ENCODE assay signal across 1 cellular context in the genomic region with DNA sequence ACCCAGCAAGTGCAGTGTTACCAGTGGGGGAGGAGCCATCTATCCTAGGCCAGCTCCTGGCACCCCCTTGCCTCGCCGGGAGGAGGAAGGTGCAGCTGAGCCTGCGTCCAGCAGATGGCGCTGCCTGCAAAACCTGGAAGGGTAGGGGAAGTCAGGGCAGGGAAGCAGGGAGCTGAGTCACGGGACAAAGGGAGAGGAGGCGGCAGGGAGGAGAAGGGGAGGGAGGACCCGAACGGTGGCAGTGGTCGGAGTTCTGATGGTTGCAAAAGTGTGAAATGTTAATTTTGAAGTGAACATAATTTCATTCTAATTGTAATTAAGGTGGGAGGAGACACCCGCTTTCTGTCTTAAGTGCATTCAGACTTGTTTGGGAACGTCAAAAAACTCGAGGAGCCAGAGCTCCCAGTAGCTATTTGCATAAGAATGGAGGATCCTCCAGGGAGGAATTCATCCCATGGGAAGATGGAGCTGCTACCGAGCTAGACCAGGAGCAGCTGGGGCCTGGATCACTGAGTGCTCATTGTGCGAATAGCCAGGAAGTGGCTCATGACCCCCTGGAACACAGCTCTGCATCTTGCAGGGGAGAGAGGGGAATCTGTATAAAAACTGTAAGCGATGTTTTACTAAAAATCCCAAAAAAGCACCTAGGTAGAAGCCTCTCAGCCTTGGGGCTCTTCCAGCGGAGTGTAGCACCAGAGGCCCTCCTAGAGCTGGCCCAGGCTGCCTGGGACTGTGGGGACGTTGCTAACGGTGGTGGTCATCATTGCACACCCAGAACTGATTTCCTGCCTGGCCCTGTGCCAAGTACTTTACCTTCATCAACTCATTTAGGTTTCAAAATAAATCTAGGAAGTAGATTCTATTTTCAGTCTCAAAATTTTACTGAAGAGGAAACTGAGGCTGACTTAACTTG.
TF ChIP-seq lines count a peak whose summit lies in the region.

No MANE protein-coding gene starts in this region.

TF ChIP-seq in K562, 482 proteins besides CTCF, POLR2A, EP300 and RAD21 (continued from another document):
- TF ChIP-seq, protein P1, sequence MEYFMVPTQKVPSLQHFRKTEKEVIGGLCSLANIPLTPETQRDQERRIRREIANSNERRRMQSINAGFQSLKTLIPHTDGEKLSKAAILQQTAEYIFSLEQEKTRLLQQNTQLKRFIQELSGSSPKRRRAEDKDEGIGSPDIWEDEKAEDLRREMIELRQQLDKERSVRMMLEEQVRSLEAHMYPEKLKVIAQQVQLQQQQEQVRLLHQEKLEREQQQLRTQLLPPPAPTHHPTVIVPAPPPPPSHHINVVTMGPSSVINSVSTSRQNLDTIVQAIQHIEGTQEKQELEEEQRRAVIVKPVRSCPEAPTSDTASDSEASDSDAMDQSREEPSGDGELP (CRISPR knock-in tag; IDR thresholded peaks at IDR 0.05; ENCODE audit: borderline replicate concordance), result peak; percentile 44; the same call in 1 of the 2 replicates
- TF ChIP-seq SMC3 (conservative IDR thresholded peaks at IDR 0.05; ENCODE audit: insufficient read depth, low read depth, low read length), result peak; percentile 59; the same call in 1 of the 2 replicates
- TF ChIP-seq BHLHE40 (IDR thresholded peaks at IDR 0.05; ENCODE audit: low read length), result peak; percentile 93
- TF ChIP-seq SPI1 (IDR thresholded peaks at IDR 0.05; ENCODE audit: borderline replicate concordance, low read depth, low read length), result peak; percentile 60; the same call in 1 of the 2 replicates
- TF ChIP-seq SUPT5H (IDR thresholded peaks at IDR 0.05), result no peak
- peak; percentile 44; the same call in 1 of the 2 replicates for TF ChIP-seq ARID2 (IDR thresholded peaks at IDR 0.05)
- peak; percentile 52; the same call in 1 of the 2 replicates for TF ChIP-seq CC2D1A (IDR thresholded peaks at IDR 0.05)
- peak; percentile 71 for TF ChIP-seq EGR1 (conservative IDR thresholded peaks at IDR 0.05)
- peak; percentile 89 for TF ChIP-seq NFIC (IDR thresholded peaks at IDR 0.05)
- peak; percentile 52 for TF ChIP-seq MAFK (IDR thresholded peaks at IDR 0.05; ENCODE audit: low read length)
- peak; percentile 82; the same call in 1 of the 2 replicates for TF ChIP-seq XRCC5 (IDR thresholded peaks at IDR 0.05; ENCODE audit: low read depth, low read length)
- peak; percentile 79 for TF ChIP-seq TOE1 (IDR thresholded peaks at IDR 0.05; ENCODE audit: borderline replicate concordance)
- no peak for TF ChIP-seq TOE1 (CRISPR knock-in tag; IDR thresholded peaks at IDR 0.05; ENCODE audit: borderline replicate concordance, low read depth)
- peak; percentile 76 for TF ChIP-seq ZNF316 (IDR thresholded peaks at IDR 0.05)
- TF ChIP-seq SOX6 (IDR thresholded peaks at IDR 0.05), result peak; percentile 34; the same call in 1 of the 2 replicates
- TF ChIP-seq, protein P2, sequence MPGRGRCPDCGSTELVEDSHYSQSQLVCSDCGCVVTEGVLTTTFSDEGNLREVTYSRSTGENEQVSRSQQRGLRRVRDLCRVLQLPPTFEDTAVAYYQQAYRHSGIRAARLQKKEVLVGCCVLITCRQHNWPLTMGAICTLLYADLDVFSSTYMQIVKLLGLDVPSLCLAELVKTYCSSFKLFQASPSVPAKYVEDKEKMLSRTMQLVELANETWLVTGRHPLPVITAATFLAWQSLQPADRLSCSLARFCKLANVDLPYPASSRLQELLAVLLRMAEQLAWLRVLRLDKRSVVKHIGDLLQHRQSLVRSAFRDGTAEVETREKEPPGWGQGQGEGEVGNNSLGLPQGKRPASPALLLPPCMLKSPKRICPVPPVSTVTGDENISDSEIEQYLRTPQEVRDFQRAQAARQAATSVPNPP (IDR thresholded peaks at IDR 0.05; ENCODE audit: borderline replicate concordance, insufficient read depth, insufficient read length), result no peak
- TF ChIP-seq ELF1 (tag; IDR thresholded peaks at IDR 0.05), result peak; percentile 42; the same call in 1 of the 2 replicates
- TF ChIP-seq, protein P3, sequence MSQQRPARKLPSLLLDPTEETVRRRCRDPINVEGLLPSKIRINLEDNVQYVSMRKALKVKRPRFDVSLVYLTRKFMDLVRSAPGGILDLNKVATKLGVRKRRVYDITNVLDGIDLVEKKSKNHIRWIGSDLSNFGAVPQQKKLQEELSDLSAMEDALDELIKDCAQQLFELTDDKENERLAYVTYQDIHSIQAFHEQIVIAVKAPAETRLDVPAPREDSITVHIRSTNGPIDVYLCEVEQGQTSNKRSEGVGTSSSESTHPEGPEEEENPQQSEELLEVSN (IDR thresholded peaks at IDR 0.05; ENCODE audit: borderline replicate concordance in 1 of 2, extremely low read depth in 1 of 2, insufficient read depth in 1 of 2, insufficient read length in 1 of 2, low read depth in 1 of 2, low read length in 1 of 2, poor library complexity in 1 of 2, severe bottlenecking in 1 of 2), result no peak
- TF ChIP-seq DPF2 (IDR thresholded peaks at IDR 0.05), result peak; percentile 60; the same call in 1 of the 2 replicates
- TF ChIP-seq STAG1 (CRISPR knock-in tag; IDR thresholded peaks at IDR 0.05; ENCODE audit: borderline replicate concordance), result peak; percentile 69; the same call in 1 of the 2 replicates
- TF ChIP-seq, protein P4, sequence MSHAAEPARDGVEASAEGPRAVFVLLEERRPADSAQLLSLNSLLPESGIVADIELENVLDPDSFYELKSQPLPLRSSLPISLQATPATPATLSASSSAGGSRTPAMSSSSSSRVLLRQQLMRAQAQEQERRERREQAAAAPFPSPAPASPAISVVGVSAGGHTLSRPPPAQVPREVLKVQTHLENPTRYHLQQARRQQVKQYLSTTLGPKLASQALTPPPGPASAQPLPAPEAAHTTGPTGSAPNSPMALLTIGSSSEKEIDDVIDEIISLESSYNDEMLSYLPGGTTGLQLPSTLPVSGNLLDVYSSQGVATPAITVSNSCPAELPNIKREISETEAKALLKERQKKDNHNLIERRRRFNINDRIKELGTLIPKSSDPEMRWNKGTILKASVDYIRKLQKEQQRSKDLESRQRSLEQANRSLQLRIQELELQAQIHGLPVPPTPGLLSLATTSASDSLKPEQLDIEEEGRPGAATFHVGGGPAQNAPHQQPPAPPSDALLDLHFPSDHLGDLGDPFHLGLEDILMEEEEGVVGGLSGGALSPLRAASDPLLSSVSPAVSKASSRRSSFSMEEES (CRISPR knock-in tag; IDR thresholded peaks at IDR 0.05), result peak; percentile 43; the same call in 1 of the 2 replicates
- 0 out of 2 replicates have a peak, but pooled peaks have one; percentile 32 for TF ChIP-seq MTA3 (IDR thresholded peaks at IDR 0.05; ENCODE audit: borderline replicate concordance)
- peak; percentile 71 for TF ChIP-seq MAFG (tag; conservative IDR thresholded peaks at IDR 0.05)
- peak in 1 of 2 experiments; percentile 51; a peak in 1 of 4 replicates for TF ChIP-seq RCOR1 (IDR thresholded peaks at IDR 0.05; ENCODE audit: borderline replicate concordance in 1 of 2, low read depth in 2 of 2, low read length in 2 of 2)
- peak in 1 of 3 experiments; percentile 26 for TF ChIP-seq YY1 (IDR thresholded peaks at IDR 0.05; ENCODE audit: borderline replicate concordance in 1 of 3, control insufficient read depth in 1 of 3, extremely low read depth in 1 of 3, insufficient read depth in 3 of 3, insufficient read length in 1 of 3, insufficient replicate concordance in 2 of 3, low read depth in 1 of 3, low read length in 2 of 3)
- TF ChIP-seq CXXC5 (CRISPR knock-in tag; IDR thresholded peaks at IDR 0.05), result no peak
- peak; percentile 44 for TF ChIP-seq FOSL1 (tag; conservative IDR thresholded peaks at IDR 0.05)
- TF ChIP-seq, protein P5, sequence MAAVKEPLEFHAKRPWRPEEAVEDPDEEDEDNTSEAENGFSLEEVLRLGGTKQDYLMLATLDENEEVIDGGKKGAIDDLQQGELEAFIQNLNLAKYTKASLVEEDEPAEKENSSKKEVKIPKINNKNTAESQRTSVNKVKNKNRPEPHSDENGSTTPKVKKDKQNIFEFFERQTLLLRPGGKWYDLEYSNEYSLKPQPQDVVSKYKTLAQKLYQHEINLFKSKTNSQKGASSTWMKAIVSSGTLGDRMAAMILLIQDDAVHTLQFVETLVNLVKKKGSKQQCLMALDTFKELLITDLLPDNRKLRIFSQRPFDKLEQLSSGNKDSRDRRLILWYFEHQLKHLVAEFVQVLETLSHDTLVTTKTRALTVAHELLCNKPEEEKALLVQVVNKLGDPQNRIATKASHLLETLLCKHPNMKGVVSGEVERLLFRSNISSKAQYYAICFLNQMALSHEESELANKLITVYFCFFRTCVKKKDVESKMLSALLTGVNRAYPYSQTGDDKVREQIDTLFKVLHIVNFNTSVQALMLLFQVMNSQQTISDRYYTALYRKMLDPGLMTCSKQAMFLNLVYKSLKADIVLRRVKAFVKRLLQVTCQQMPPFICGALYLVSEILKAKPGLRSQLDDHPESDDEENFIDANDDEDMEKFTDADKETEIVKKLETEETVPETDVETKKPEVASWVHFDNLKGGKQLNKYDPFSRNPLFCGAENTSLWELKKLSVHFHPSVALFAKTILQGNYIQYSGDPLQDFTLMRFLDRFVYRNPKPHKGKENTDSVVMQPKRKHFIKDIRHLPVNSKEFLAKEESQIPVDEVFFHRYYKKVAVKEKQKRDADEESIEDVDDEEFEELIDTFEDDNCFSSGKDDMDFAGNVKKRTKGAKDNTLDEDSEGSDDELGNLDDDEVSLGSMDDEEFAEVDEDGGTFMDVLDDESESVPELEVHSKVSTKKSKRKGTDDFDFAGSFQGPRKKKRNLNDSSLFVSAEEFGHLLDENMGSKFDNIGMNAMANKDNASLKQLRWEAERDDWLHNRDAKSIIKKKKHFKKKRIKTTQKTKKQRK (IDR thresholded peaks at IDR 0.05; ENCODE audit: borderline replicate concordance, low read depth, low read length), result no peak
- TF ChIP-seq, protein P6, sequence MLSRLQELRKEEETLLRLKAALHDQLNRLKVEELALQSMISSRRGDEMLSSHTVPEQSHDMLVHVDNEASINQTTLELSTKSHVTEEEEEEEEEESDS (CRISPR knock-in tag; IDR thresholded peaks at IDR 0.05), result no peak
- TF ChIP-seq GATA2 (CRISPR knock-in tag; IDR thresholded peaks at IDR 0.05), result no peak
- peak; percentile 65 for TF ChIP-seq SMARCA4 (IDR thresholded peaks at IDR 0.05)
- TF ChIP-seq C11orf30 (IDR thresholded peaks at IDR 0.05; ENCODE audit: low read depth), result peak; percentile 75
- TF ChIP-seq, protein P7, sequence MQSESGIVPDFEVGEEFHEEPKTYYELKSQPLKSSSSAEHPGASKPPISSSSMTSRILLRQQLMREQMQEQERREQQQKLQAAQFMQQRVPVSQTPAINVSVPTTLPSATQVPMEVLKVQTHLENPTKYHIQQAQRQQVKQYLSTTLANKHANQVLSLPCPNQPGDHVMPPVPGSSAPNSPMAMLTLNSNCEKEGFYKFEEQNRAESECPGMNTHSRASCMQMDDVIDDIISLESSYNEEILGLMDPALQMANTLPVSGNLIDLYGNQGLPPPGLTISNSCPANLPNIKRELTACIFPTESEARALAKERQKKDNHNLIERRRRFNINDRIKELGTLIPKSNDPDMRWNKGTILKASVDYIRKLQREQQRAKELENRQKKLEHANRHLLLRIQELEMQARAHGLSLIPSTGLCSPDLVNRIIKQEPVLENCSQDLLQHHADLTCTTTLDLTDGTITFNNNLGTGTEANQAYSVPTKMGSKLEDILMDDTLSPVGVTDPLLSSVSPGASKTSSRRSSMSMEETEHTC (IDR thresholded peaks at IDR 0.05), result peak; percentile 92
- 0 out of 2 replicates have a peak, but pooled peaks have one; percentile 34 for TF ChIP-seq MYC (IDR thresholded peaks at IDR 0.05; ENCODE audit: low read depth, low read length)
- no peak for TF ChIP-seq MYC (CRISPR knock-in tag; IDR thresholded peaks at IDR 0.05; ENCODE audit: borderline replicate concordance, low read depth)
- no peak for TF ChIP-seq TEAD4 (IDR thresholded peaks at IDR 0.05; ENCODE audit: low read length)
- TF ChIP-seq TEAD4 (CRISPR knock-in tag; IDR thresholded peaks at IDR 0.05; ENCODE audit: borderline replicate concordance), result no peak
- peak; percentile 93 for TF ChIP-seq NFE2 (IDR thresholded peaks at IDR 0.05; ENCODE audit: low read depth)
- peak; percentile 44; the same call in 1 of the 2 replicates for TF ChIP-seq ARID1B (IDR thresholded peaks at IDR 0.05)
- TF ChIP-seq RBM25 (IDR thresholded peaks at IDR 0.05; ENCODE audit: low read depth, low read length, severe bottlenecking), result no peak
- peak; percentile 34; the same call in 1 of the 2 replicates for TF ChIP-seq MAFF (IDR thresholded peaks at IDR 0.05; ENCODE audit: low read length)
- peak in 1 of 2 experiments; percentile 55; a peak in 2 of 4 replicates for TF ChIP-seq MAZ (CRISPR knock-in tag; conservative IDR thresholded peaks at IDR 0.05 in 1 of 2, IDR thresholded peaks at IDR 0.05 in 1 of 2)
- peak in 1 of 2 experiments; percentile 29; a peak in 1 of 4 replicates for TF ChIP-seq FOXK2 (conservative IDR thresholded peaks at IDR 0.05 in 1 of 2, IDR thresholded peaks at IDR 0.05 in 1 of 2; ENCODE audit: low read depth in 2 of 2)
